1 cellular context compared by ENCODE assay signal in the genomic region with DNA sequence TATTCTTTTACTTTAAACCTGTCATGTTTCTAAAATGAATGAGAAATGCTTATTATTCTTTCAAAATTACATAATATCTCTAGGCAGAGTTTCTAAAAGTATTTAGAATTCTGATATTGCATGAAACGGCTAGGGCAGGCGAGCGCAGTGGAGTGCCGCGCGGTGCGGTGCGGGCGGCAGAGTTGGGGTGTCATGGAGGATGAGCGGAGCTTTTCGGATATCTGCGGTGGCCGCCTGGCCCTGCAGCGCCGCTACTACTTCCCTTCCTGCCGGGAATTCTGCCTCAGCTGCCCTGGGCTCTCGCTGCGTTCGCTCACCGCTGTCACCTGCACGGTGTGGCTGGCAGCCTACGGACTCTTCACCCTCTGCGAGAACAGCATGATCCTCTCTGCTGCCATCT.
TF ChIP-seq lines count a peak whose summit lies in the region.

No MANE protein-coding gene starts in this region.

TF ChIP-seq in GM12878, 131 proteins besides CTCF, POLR2A, EP300 and RAD21:
- TF ChIP-seq MYB (IDR thresholded peaks at IDR 0.05; ENCODE audit: borderline replicate concordance, low read depth, low read length): no peak
- TF ChIP-seq IKZF2 (IDR thresholded peaks at IDR 0.05): no peak
- TF ChIP-seq MXI1 (IDR thresholded peaks at IDR 0.05; ENCODE audit: low read depth, low read length): no peak
- TF ChIP-seq ZZZ3 (IDR thresholded peaks at IDR 0.05; ENCODE audit: control insufficient read depth, insufficient read length, low read depth): no peak
- no peak for TF ChIP-seq JUNB (IDR thresholded peaks at IDR 0.05)
- TF ChIP-seq, protein P1, sequence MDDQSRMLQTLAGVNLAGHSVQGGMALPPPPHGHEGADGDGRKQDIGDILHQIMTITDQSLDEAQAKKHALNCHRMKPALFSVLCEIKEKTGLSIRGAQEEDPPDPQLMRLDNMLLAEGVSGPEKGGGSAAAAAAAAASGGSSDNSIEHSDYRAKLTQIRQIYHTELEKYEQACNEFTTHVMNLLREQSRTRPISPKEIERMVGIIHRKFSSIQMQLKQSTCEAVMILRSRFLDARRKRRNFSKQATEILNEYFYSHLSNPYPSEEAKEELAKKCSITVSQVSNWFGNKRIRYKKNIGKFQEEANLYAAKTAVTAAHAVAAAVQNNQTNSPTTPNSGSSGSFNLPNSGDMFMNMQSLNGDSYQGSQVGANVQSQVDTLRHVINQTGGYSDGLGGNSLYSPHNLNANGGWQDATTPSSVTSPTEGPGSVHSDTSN (IDR thresholded peaks at IDR 0.05; ENCODE audit: insufficient replicate concordance, low read depth, low read length): no peak
- no peak for TF ChIP-seq POLR2AphosphoS5 (IDR thresholded peaks at IDR 0.05; ENCODE audit: low read length)
- no peak for TF ChIP-seq HDGF (IDR thresholded peaks at IDR 0.05)
- TF ChIP-seq, protein P2, sequence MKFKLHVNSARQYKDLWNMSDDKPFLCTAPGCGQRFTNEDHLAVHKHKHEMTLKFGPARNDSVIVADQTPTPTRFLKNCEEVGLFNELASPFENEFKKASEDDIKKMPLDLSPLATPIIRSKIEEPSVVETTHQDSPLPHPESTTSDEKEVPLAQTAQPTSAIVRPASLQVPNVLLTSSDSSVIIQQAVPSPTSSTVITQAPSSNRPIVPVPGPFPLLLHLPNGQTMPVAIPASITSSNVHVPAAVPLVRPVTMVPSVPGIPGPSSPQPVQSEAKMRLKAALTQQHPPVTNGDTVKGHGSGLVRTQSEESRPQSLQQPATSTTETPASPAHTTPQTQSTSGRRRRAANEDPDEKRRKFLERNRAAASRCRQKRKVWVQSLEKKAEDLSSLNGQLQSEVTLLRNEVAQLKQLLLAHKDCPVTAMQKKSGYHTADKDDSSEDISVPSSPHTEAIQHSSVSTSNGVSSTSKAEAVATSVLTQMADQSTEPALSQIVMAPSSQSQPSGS (IDR thresholded peaks at IDR 0.05; ENCODE audit: low read length): no peak
